8 cellular contexts compared by ENCODE assay signal in the genomic region with DNA sequence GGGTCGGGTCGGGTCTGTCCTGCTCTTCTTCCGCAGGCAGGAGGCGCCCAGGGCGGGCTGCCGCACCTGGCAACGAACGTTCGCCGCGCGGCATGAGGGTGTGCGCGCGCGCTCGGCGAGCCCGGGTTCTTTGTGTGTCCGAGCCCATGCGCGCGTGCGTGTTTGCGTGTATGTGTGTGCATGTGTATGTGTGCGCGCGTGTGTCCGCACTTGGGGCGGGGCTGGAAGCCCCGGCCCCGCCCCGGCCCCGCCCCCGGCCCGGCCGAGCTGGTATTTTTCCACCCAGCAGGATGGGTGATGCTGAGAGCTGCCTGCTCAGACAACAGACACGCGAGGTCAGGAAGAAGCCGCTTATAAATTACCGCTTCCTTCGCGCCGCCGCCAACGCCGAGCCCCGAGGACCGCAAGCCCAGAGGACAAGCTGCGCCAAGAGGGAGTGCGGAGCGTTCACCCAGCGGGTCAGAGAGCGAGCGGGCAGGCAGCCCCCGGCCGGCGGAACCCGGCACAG. TPM values are rescaled to one million over a fixed set of nuclear protein-coding genes. Genes with fewer than 3 reads are reported as not detected.
A peak's percentile ranks its signal among the peaks of the same experiment; 100 is the strongest.
DNase-seq lines count a peak whose midpoint lies in the region; ATAC-seq and TF ChIP-seq lines count a peak whose summit lies in the region.

A gene (plus strand): TSS at position 303 of the 508 bp plus-strand sequence. CDS start 41,029 bp downstream, outside the sequence.

- peak; percentile 75 for ATAC-seq in GM21381 (IDR thresholded peaks at IDR 0.05; ENCODE audit: unreplicated experiment)
- peak; percentile 82 for ATAC-seq in activated CD8-positive, alpha-beta memory T cell treated with anti-CD3 and anti-CD28 coated beads, Interleukin-2, amount 10 ng/mL, durations not matched to agents 7 days and 5 days

- peak within 1 kb of the TSS; percentile 86 for H3K9ac ChIP-seq in HUES48 (ENCODE audit: low read depth, low read length)
- H3K9ac ChIP-seq in endodermal cell (ENCODE audit: extremely low read depth, low read length, poor library complexity, severe bottlenecking), result peak within 1 kb of the TSS; percentile 90

- H3K36me3 ChIP-seq in HUES48 (ENCODE audit: control insufficient read depth, insufficient read depth, low read length) (peaks cover 8% of the 10 kb centered on the region; the same call in 1 of the 2 replicates), endodermal cell (ENCODE audit: control insufficient read depth, insufficient read depth, low read length) (no peaks in the 10 kb centered on the region), mesodermal cell (ENCODE audit: control insufficient read depth, insufficient read depth, low read length) (peaks cover 25% of the 10 kb centered on the region)

- H3K27ac ChIP-seq in HUES48 (ENCODE audit: low read depth, low read length), result peak within 1 kb of the TSS; percentile 96
- H3K27ac ChIP-seq in endodermal cell (ENCODE audit: low read depth, low read length), result peak within 1 kb of the TSS; percentile 91
- H3K27ac ChIP-seq in mesodermal cell (ENCODE audit: low read depth, low read length, severe bottlenecking), result peak within 1 kb of the TSS; percentile 90

- TF ChIP-seq CTCF in endodermal cell (conservative IDR thresholded peaks at IDR 0.05), result peak; percentile 79

- H3K9me3 ChIP-seq in HUES48 (ENCODE audit: control insufficient read depth, insufficient read depth, low read length) (no peaks in the 10 kb centered on the region), endodermal cell (ENCODE audit: control insufficient read depth, low read length) (no peaks in the 10 kb centered on the region), mesodermal cell (ENCODE audit: control insufficient read depth, low read length) (no peaks in the 10 kb centered on the region)

- peak; percentile 96 for DNase-seq in D341Med (ENCODE audit: low spot score)
- peak; percentile 88 for DNase-seq in NOMO-1 treated with dmso at 0.1 percent for 144 hours (lab: John Stamatoyannopoulos, UW; ENCODE audit: unreplicated experiment)
- peak; percentile 94 for DNase-seq in activated CD8-positive, alpha-beta memory T cell treated with anti-CD3 and anti-CD28 coated beads, Interleukin-2, amount 10 ng/mL, durations not matched to agents 7 days and 5 days
- DNase-seq in endodermal cell, result peak; percentile 99
- peak; percentile 83 for DNase-seq in stimulated activated CD8-positive, alpha-beta memory T cell treated with anti-CD3 and anti-CD28 coated beads, Interleukin-15, amount 100 ng/mL, for 24 hours (ENCODE audit: low read depth)

- CTCF ChIA-PET in activated CD8-positive, alpha-beta memory T cell treated with anti-CD3 and anti-CD28 coated beads, Interleukin-2, amount 10 ng/mL, durations not matched to agents 7 days and 5 days (lab: Charles Lee), result interaction anchor here (0.8 to 2.5 kb wide), 9 partner anchors 13 to 249 kb away, joined by 3 to 20 read pairs (median 5); a partner anchor contains a TSS

- H3K27me3 ChIP-seq in HUES48 (ENCODE audit: control insufficient read depth, insufficient read depth, low read length), result no peaks in the 10 kb centered on the region
- no peaks in the 10 kb centered on the region for H3K27me3 ChIP-seq in endodermal cell (ENCODE audit: control insufficient read depth, insufficient read depth, low read length, poor library complexity, severe bottlenecking)

- 0% methylated on average over 30 to 59 of the region's 59 CpGs for WGBS in endodermal cell (ENCODE audit: insufficient coverage in 1 of 2, insufficient read length in 1 of 2), 2 experiments
- WGBS in mesodermal cell (ENCODE audit: insufficient coverage in 2 of 2), 2 experiments, result 0% methylated on average over 33 to 56 of the region's 59 CpGs

- H3K4me3 ChIP-seq in HUES48 (ENCODE audit: low read depth, low read length) (peak within 1 kb of the TSS; percentile 79), endodermal cell (ENCODE audit: low read length) (peak within 1 kb of the TSS; percentile 94), mesodermal cell (ENCODE audit: extremely low read depth, insufficient read depth, low read length, poor library complexity, severe bottlenecking) (peak within 1 kb of the TSS; percentile 81)

- H3K4me1 ChIP-seq in HUES48 (ENCODE audit: control insufficient read depth, insufficient read depth, low read length) (peaks cover 14% of the 10 kb centered on the region), endodermal cell (ENCODE audit: control insufficient read depth, insufficient read depth, low read length) (peaks cover 3% of the 10 kb centered on the region), mesodermal cell (ENCODE audit: control insufficient read depth, insufficient read depth, low read length, poor library complexity, severe bottlenecking) (peaks cover 17% of the 10 kb centered on the region)

- H3K4me1 Mint-ChIP-seq in activated CD8-positive, alpha-beta memory T cell treated with anti-CD3 and anti-CD28 coated beads, Interleukin-2, amount 10 ng/mL, durations not matched to agents 7 days and 5 days, result peaks cover 39% of the 10 kb centered on the region
- H3K4me1 Mint-ChIP-seq in endodermal cell, result peaks cover 20% of the 10 kb centered on the region

- peak within 1 kb of the TSS; percentile 95 for H3K27ac Mint-ChIP-seq in activated CD8-positive, alpha-beta memory T cell treated with anti-CD3 and anti-CD28 coated beads, Interleukin-2, amount 10 ng/mL, durations not matched to agents 7 days and 5 days
- peak within 1 kb of the TSS; percentile 94 for H3K27ac Mint-ChIP-seq in endodermal cell

- peak within 1 kb of the TSS; percentile 91 for H3K4me3 Mint-ChIP-seq in activated CD8-positive, alpha-beta memory T cell treated with anti-CD3 and anti-CD28 coated beads, Interleukin-2, amount 10 ng/mL, durations not matched to agents 7 days and 5 days
- H3K4me3 Mint-ChIP-seq in endodermal cell, result peak within 1 kb of the TSS; percentile 93

- peaks cover 3% of the 10 kb centered on the region for H3K27me3 Mint-ChIP-seq in activated CD8-positive, alpha-beta memory T cell treated with anti-CD3 and anti-CD28 coated beads, Interleukin-2, amount 10 ng/mL, durations not matched to agents 7 days and 5 days
- H3K27me3 Mint-ChIP-seq in endodermal cell (ENCODE audit: insufficient read depth), result peaks cover 12% of the 10 kb centered on the region

- H3K9me3 Mint-ChIP-seq in activated CD8-positive, alpha-beta memory T cell treated with anti-CD3 and anti-CD28 coated beads, Interleukin-2, amount 10 ng/mL, durations not matched to agents 7 days and 5 days (ENCODE audit: low read depth), result no peaks in the 10 kb centered on the region
- H3K9me3 Mint-ChIP-seq in endodermal cell, result no peaks in the 10 kb centered on the region

- H3K36me3 Mint-ChIP-seq in activated CD8-positive, alpha-beta memory T cell treated with anti-CD3 and anti-CD28 coated beads, Interleukin-2, amount 10 ng/mL, durations not matched to agents 7 days and 5 days, result peaks cover 4% of the 10 kb centered on the region
- H3K36me3 Mint-ChIP-seq in endodermal cell (ENCODE audit: low read depth), result peaks cover 10% of the 10 kb centered on the region

RNA-seq across cellular contexts. Expression of the gene that starts here (rescaled TPM):
- 10 to 100 TPM; 55.3 to 64.6 TPM for total RNA-seq in activated CD8-positive, alpha-beta memory T cell treated with anti-CD3 and anti-CD28 coated beads, Interleukin-2, amount 10 ng/mL, durations not matched to agents 7 days and 5 days
- 10 to 100 TPM; 43.1 to 56.5 TPM for total RNA-seq in endodermal cell
- 25.6 TPM for polyA plus RNA-seq in endodermal cell (2013, experiment 1 of 2)
- 24.6 TPM for polyA plus RNA-seq in endodermal cell (2013, experiment 2 of 2)
- polyA plus RNA-seq in mesodermal cell (2013, experiment 1 of 2), result 40.6 TPM
- 33.7 TPM for polyA plus RNA-seq in mesodermal cell (2013, experiment 2 of 2)

Comparison
In these comparisons a context has a peak if more than half of its experiments do, and no peak if none do; other contexts are left out.
1. Peak in every context shown above with its lines: DNase-seq, ATAC-seq, H3K4me3 ChIP-seq and H3K27ac ChIP-seq.